8 cellular contexts compared by ENCODE assay signal in the genomic region with DNA sequence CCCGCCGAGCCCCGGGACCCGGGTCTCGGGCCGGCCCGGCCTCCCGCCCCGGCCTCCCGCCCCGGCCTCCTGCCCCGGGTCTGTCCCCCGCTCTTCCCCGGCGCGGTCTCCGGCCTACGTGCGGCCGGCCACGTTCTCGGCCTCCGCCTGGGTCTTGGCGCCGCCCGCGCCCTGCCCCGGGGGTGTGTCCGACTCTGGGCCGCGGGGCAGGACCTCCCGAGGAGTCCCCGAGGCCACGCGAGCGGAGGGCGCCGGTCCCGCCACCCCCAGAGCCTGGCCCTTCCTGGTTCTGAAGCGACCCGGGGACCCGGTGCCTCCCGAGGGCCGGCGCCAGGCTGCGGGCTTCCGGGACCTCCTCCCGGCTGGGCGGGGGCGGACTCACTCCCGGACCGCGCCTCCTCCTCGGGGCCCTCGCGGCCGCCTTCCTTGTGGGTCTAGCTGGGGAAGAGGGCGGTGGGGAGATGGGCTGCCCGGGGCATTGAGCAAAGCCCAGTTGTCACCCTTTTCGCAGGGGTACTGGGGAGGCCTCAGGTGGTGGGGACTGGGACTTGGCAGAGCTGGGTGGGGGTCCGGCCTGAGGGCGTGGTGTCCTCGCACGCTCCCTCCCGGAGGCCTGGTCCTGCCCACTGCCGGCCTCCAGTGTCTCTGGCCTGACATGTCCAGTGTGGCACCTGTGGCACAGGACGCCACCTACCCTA. TPM values are rescaled to one million over a fixed set of nuclear protein-coding genes. Genes with fewer than 3 reads are reported as not detected.
DNase-seq lines count a peak whose midpoint lies in the region; ATAC-seq and TF ChIP-seq lines count a peak whose summit lies in the region.

No MANE protein-coding gene starts in this region.

- H3K4me1 ChIP-seq in endocrine pancreas (ENCODE audit: control insufficient read depth, insufficient read depth, low read length) = no peaks in the 10 kb centered on the region

- in situ Hi-C loops in GM13977 (cut with MboI; ENCODE audit: low pct_unique_long_range_greater_than_20kb, low sequenced_read_pairs, unreplicated experiment) = no loop called here

- ATAC-seq in HG02840 (IDR thresholded peaks at IDR 0.05; ENCODE audit: low FRiP score, unreplicated experiment) = peak; percentile 28

- H3K27me3 ChIP-seq in endocrine pancreas (ENCODE audit: control insufficient read depth, insufficient read depth, low read length) = no peaks in the 10 kb centered on the region

- H3K9ac ChIP-seq in endocrine pancreas (ENCODE audit: control insufficient read depth, insufficient read depth, low read length) = peak overlapping the region; percentile 67

- DNase-seq in GM13977 (ENCODE audit: low spot score) (peak; percentile 86), NCI-H69 (lab: John Stamatoyannopoulos, UW) (peak; percentile 72), mesenteric fat pad (ENCODE audit: low spot score) (peak; percentile 94), kidney glomerular epithelial cell (lab: John Stamatoyannopoulos, UW) (no peak)
- DNase-seq in activated CD8-positive, alpha-beta memory T cell treated with anti-CD3 and anti-CD28 coated beads for 48 hours (ENCODE audit: low read depth in 2 of 3, low spot score in 2 of 3) = peak; percentile 27 to 42 (median 35)
- DNase-seq in stimulated activated CD8-positive, alpha-beta memory T cell treated with anti-CD3 and anti-CD28 coated beads, Interleukin-2, amount 100 ng/mL, for 48 hours (ENCODE audit: low read depth in 2 of 2) = peak; percentile 45 to 54

- no peaks in the 10 kb centered on the region for H3K9me3 ChIP-seq in endocrine pancreas (ENCODE audit: control insufficient read depth, low read length)

- no peaks in the 10 kb centered on the region for H3K36me3 ChIP-seq in endocrine pancreas (ENCODE audit: control insufficient read depth, insufficient read depth, low read length)

- no peak overlapping the region for H3K4me3 ChIP-seq in endocrine pancreas (ENCODE audit: control insufficient read depth, insufficient read depth, low read length)

- TF ChIP-seq CTCF in GM13977 (IDR thresholded peaks at IDR 0.05; ENCODE audit: extremely low read depth, insufficient read depth, missing control alignments) = no peak

RNA-seq across cellular contexts. Expression of a gene that starts 0.6 kb away (rescaled TPM):
- 113 TPM for total RNA-seq in mesenteric fat pad

RNA-seq across cellular contexts. Expression of a gene that starts 14.7 kb away (rescaled TPM):
- total RNA-seq in mesenteric fat pad = not detected

RNA-seq across cellular contexts. Expression of a gene that starts 38.7 kb away (rescaled TPM):
- not detected for total RNA-seq in mesenteric fat pad

RNA-seq across cellular contexts. Expression of a gene that starts 38.8 kb away (rescaled TPM):
- total RNA-seq in mesenteric fat pad = 17.4 TPM

RNA-seq across cellular contexts. Expression of a gene that starts 53.0 kb away (rescaled TPM):
- 12.0 TPM for total RNA-seq in mesenteric fat pad
